Comparison of ENCODE assay signal across 12 cellular contexts in the genomic region with DNA sequence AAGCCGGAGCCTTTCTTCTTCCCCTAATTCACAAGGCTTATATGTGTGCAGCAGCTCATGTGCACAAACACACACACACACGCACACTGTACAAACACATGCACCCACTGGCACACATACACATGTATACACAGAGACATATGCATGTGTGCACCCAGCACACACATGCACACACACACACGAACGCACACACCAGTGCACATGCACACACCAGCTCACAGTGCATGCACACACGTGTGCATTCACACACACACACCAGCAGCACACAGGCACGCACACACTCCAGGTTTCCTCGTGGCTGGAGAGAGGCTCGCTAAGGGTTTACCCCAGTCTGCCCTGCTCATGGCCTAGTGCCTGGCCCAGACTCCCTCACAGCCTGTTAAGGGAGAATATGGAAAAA.
"Had no signal": no experiment of that assay in that cellular context is flagged by ENCODE, and none has a peak within 500 bp of the region (broad histone marks: within the 10 kb centered on the region; RNA-seq: fewer than 3 reads in every experiment).

No MANE protein-coding gene starts in this region.

- H3K4me3 ChIP-seq: breast epithelium, thoracic aorta had no signal

- H3K4me1 ChIP-seq: breast epithelium had no signal

- ATAC-seq: activated naive CD4-positive, alpha-beta T cell treated with anti-CD3 and anti-CD28 coated beads, Interleukin-2, amount 50 U/mL, for 72 hours; naive thymus-derived CD4-positive, alpha-beta T cell had no signal

- H3K27ac ChIP-seq: breast epithelium, thoracic aorta had no signal

- FAIRE-seq: endothelial cell of umbilical vein had no signal

- H3K27me3 ChIP-seq: breast epithelium had no signal

- H3K36me3 ChIP-seq: breast epithelium, thoracic aorta had no signal

- H3K9me3 ChIP-seq: breast epithelium, thoracic aorta had no signal

- DNase-seq: activated effector memory CD4-positive, alpha-beta T cell treated with anti-CD3 and anti-CD28 coated beads, Interleukin-2, amount 50 U/mL, for 16 hours; activated T-cell treated with anti-CD3 and anti-CD28 coated beads, Interleukin-2, amount 50 U/mL, for 24 hours; foreskin melanocyte; left colon; naive thymus-derived CD4-positive, alpha-beta T cell; stimulated activated CD4-positive, alpha-beta T cell treated with anti-CD3 and anti-CD28 coated beads, Interleukin-4, amount 100 ng/mL, for 1 hour; stimulated activated CD8-positive, alpha-beta memory T cell treated with anti-CD3 and anti-CD28 coated beads, Interleukin-4, amount 100 ng/mL, for 48 hours; stimulated activated naive CD8-positive, alpha-beta T cell treated with anti-CD3 and anti-CD28 coated beads, Interleukin-15, amount 100 ng/mL, for 72 hours had no signal
